Comparison of ENCODE assay signal across 23 cellular contexts in genomic region chr2:11410101-11410500, GRCh38. TPM values are rescaled to one million over a fixed set of nuclear protein-coding genes. Genes with fewer than 3 reads are reported as not detected.
DNase-seq lines count a peak whose midpoint lies in the region; ATAC-seq, FAIRE-seq and TF ChIP-seq lines count a peak whose summit lies in the region.
"Had no signal": no experiment of that assay in that cellular context is flagged by ENCODE, and none has a peak within 500 bp of the region (broad histone marks: within the 10 kb centered on the region; RNA-seq: fewer than 3 reads in every experiment).

No MANE protein-coding gene starts in this region.

- no peak for DNase-seq in HepG2 (ENCODE audit: low spot score)
- DNase-seq in IMR-90: no peak
- peak; percentile 36 for DNase-seq in endothelial cell of umbilical vein (ENCODE audit: low read depth, low spot score)
- DNase-seq in left kidney (ENCODE audit: low read depth, low spot score): peak; percentile 45
- DNase-seq in HuH-7 (ENCODE audit: low spot score): no peak
- DNase-seq in SW 1271 (lab: John Stamatoyannopoulos, UW): no peak
- DNase-seq: Caco-2; Calu3; CD4-positive, alpha-beta T cell; CD8-positive, alpha-beta T cell; DMS79 treated with DMSO at 0.1 percent for 48 hours; EL; GDM1 had no signal

- H3K36me3 ChIP-seq in liver (ENCODE audit: control insufficient read depth in 4 of 4, insufficient read depth in 3 of 4, low read depth in 1 of 4, low read length in 3 of 4): no peaks in the 10 kb centered on the region
- no peaks in the 10 kb centered on the region for H3K36me3 ChIP-seq in HepG2 (replicated peaks in 1 of 2; ENCODE audit: control insufficient read depth in 1 of 2, insufficient read depth in 2 of 2, low read length in 2 of 2)
- no peaks in the 10 kb centered on the region for H3K36me3 ChIP-seq in IMR-90 (ENCODE audit: control insufficient read depth, insufficient read depth, low read length)
- H3K36me3 ChIP-seq in endothelial cell of umbilical vein (ENCODE audit: control insufficient read depth in 2 of 2, extremely low read depth in 1 of 2, insufficient read depth in 2 of 2, low read length in 2 of 2): no peaks in the 10 kb centered on the region
- H3K36me3 ChIP-seq: BLaER1 treated with 17β-estradiol and CSF1 and Interleukin-3, amounts not matched to agents 10 nM and 100 nM had no signal

- H3K9me1 ChIP-seq in IMR-90 (ENCODE audit: insufficient read depth, low read length): peaks cover 13% of the 10 kb centered on the region
- H3K9me1 ChIP-seq in endothelial cell of umbilical vein (replicated peaks; ENCODE audit: control insufficient read depth, extremely low read depth, insufficient read depth, low read length): no peaks in the 10 kb centered on the region

- no peak overlapping the region for H3K14ac ChIP-seq in IMR-90 (replicated peaks; ENCODE audit: low read depth, low read length)

- H3K4me1 ChIP-seq in liver (ENCODE audit: control insufficient read depth in 4 of 4, insufficient read depth in 4 of 4, low read length in 3 of 4): peaks cover 0 to 12% (median 0%) of the 10 kb centered on the region in 4 donors
- peaks cover 51% of the 10 kb centered on the region for H3K4me1 ChIP-seq in HepG2 (ENCODE audit: insufficient read depth, low read length)
- H3K4me1 ChIP-seq in IMR-90 (ENCODE audit: control insufficient read depth, insufficient read depth, low read length): peaks cover 11% of the 10 kb centered on the region
- no peaks in the 10 kb centered on the region for H3K4me1 ChIP-seq in endothelial cell of umbilical vein (ENCODE audit: control insufficient read depth, extremely low read depth, insufficient read depth, low read length)

- dilution Hi-C loops in IMR-90 (cut with HindIII; ENCODE audit: low sequenced_read_pairs, unreplicated experiment): no loop called here
- dilution Hi-C loops in endothelial cell of umbilical vein (cut with MboI; ENCODE audit: extremely low pct_ligation_motif_present, low sequenced_read_pairs): no loop called here

- no peak overlapping the region for H2BK120ac ChIP-seq in IMR-90 (ENCODE audit: low read depth, low read length)

- H3K4ac ChIP-seq in IMR-90 (ENCODE audit: low read depth, low read length): no peak overlapping the region

- no peak for TF ChIP-seq CTCF in liver (IDR thresholded peaks at IDR 0.05; ENCODE audit: low read depth, low read length, missing input control)
- TF ChIP-seq CTCF in HepG2 (CRISPR knock-in tag; IDR thresholded peaks at IDR 0.05): no peak
- TF ChIP-seq CTCF in IMR-90 (conservative IDR thresholded peaks at IDR 0.05; ENCODE audit: low read depth, low read length): no peak
- no peak for TF ChIP-seq CTCF in endothelial cell of umbilical vein (IDR thresholded peaks at IDR 0.05; ENCODE audit: extremely low read depth in 1 of 2, insufficient read depth in 1 of 2, low read depth in 1 of 2, low read length in 2 of 2)

- WGBS in liver: 88% methylated on average over 5 of the region's 5 CpGs
- 92% methylated on average over 5 of the region's 5 CpGs for WGBS in HepG2 (ENCODE audit: low lambda C conversion rate)
- no CpG with 5 or more reads among the region's 5 CpGs for WGBS in IMR-90 (ENCODE audit: extremely low coverage in 2 of 2, insufficient read length in 1 of 2), 2 experiments

- intact Hi-C loops in HepG2 (cut with micrococcal nuclease; ENCODE audit: unreplicated experiment): loop anchor here (5.0 kb wide), 2 partner anchors 33 to 168 kb away; no protein-coding TSS in a partner anchor
- intact Hi-C loops in IMR-90 (cut with micrococcal nuclease): no loop called here
- intact Hi-C loops in endothelial cell of umbilical vein (cut with micrococcal nuclease): no loop called here

- H3K9me3 ChIP-seq in liver (ENCODE audit: control insufficient read depth in 4 of 4, low read length in 3 of 4) (no peaks in the 10 kb centered on the region), HepG2 (ENCODE audit: low read length) (no peaks in the 10 kb centered on the region), IMR-90 (ENCODE audit: control insufficient read depth, insufficient read depth, low read length) (no peaks in the 10 kb centered on the region), endothelial cell of umbilical vein (replicated peaks; ENCODE audit: control insufficient read depth, insufficient read depth, low read length) (no peaks in the 10 kb centered on the region)
- H3K9me3 ChIP-seq: A549; BLaER1 treated with 17β-estradiol and CSF1 and Interleukin-3, amounts not matched to agents 10 nM and 100 nM; Caco-2 had no signal

- H4K20me1 ChIP-seq in HepG2 (ENCODE audit: insufficient read depth, low read length) (no peaks in the 10 kb centered on the region), IMR-90 (ENCODE audit: insufficient read depth, low read length) (no peaks in the 10 kb centered on the region), endothelial cell of umbilical vein (replicated peaks; ENCODE audit: control insufficient read depth, extremely low read depth, insufficient read depth, low read length) (no peaks in the 10 kb centered on the region)
- H4K20me1 ChIP-seq: BLaER1 treated with 17β-estradiol and CSF1 and Interleukin-3, amounts not matched to agents 10 nM and 100 nM had no signal

- H3K9ac ChIP-seq in liver (ENCODE audit: low read depth in 1 of 2, low read length in 2 of 2): no peak overlapping the region
- H3K9ac ChIP-seq in HepG2 (ENCODE audit: insufficient read depth, low read depth, low read length): no peak overlapping the region
- no peak overlapping the region for H3K9ac ChIP-seq in IMR-90 (ENCODE audit: low read depth, low read length)
- H3K9ac ChIP-seq in endothelial cell of umbilical vein (replicated peaks; ENCODE audit: extremely low read depth, insufficient read depth, low read length): no peak overlapping the region
- H3K9ac ChIP-seq: BLaER1 treated with 17β-estradiol and CSF1 and Interleukin-3, amounts not matched to agents 10 nM and 100 nM had no signal

- H3K4me2 ChIP-seq in HepG2 (ENCODE audit: low read depth, low read length) (no peak overlapping the region), IMR-90 (ENCODE audit: low read depth, low read length) (no peak overlapping the region), endothelial cell of umbilical vein (ENCODE audit: insufficient read depth, low read length) (no peak overlapping the region)

- POLR2A ChIA-PET in HepG2 (lab: Yijun Ruan, JAX) (no interaction called here), IMR-90 (lab: Charles Lee; ENCODE audit: unreplicated experiment) (no interaction called here), endothelial cell of umbilical vein (lab: Charles Lee) (no interaction called here)

- H2AFZ ChIP-seq in HepG2 (ENCODE audit: low read length) (no peak overlapping the region), IMR-90 (replicated peaks; ENCODE audit: low read length, poor library complexity) (no peak overlapping the region), endothelial cell of umbilical vein (ENCODE audit: low read depth, low read length) (no peak overlapping the region)

- peaks cover 0 to 13% of the 10 kb centered on the region in 2 experiments; a peak in 2 of 4 replicates for H3K79me1 ChIP-seq in IMR-90 (ENCODE audit: low read depth in 1 of 2, low read length in 2 of 2)

- no peak overlapping the region for H3K56ac ChIP-seq in IMR-90 (ENCODE audit: extremely low read depth, insufficient read depth, low read length)

- TF ChIP-seq EP300 in HepG2 (IDR thresholded peaks at IDR 0.05; ENCODE audit: low read depth in 2 of 2, low read length in 2 of 2) (no peak), HepG2 (CRISPR knock-in tag; IDR thresholded peaks at IDR 0.05; ENCODE audit: borderline replicate concordance) (no peak)

- H3K79me2 ChIP-seq in HepG2 (ENCODE audit: insufficient read depth, low read length): no peaks in the 10 kb centered on the region
- H3K79me2 ChIP-seq in endothelial cell of umbilical vein (ENCODE audit: control insufficient read depth, insufficient read depth, low read length): no peaks in the 10 kb centered on the region

- H2BK5ac ChIP-seq in IMR-90 (ENCODE audit: low read depth, low read length, poor library complexity, severe bottlenecking): no peak overlapping the region

- CTCF ChIA-PET in HepG2 (lab: Yijun Ruan, JAX; ENCODE audit: low intra/inter-chr PET ratio, low total read pairs) (no interaction called here), IMR-90 (lab: Yijun Ruan, JAX) (no interaction called here), endothelial cell of umbilical vein (lab: Charles Lee) (interaction anchor here (4.1 to 13.6 kb wide), 5 partner anchors 37 to 279 kb away, joined by 30 to 364 read pairs (median 67); partner anchors contain the start of gene ROCK2)

- H4K5ac ChIP-seq in IMR-90 (ENCODE audit: low read depth, low read length): no peak overlapping the region

- H3K27ac ChIP-seq in liver (ENCODE audit: low read depth in 1 of 2, low read length in 2 of 2) (no peak overlapping the region), HepG2 (ENCODE audit: extremely low read length, insufficient read depth, low read length) (no peak overlapping the region), IMR-90 (ENCODE audit: insufficient read depth, low read length) (no peak overlapping the region), endothelial cell of umbilical vein (ENCODE audit: insufficient read depth, low read depth, low read length) (no peak overlapping the region)
- H3K27ac ChIP-seq: 22Rv1; BLaER1 treated with 17β-estradiol and CSF1 and Interleukin-3, amounts not matched to agents 10 nM and 100 nM; C4-2B had no signal

- TF ChIP-seq POLR2A in HepG2 (IDR thresholded peaks at IDR 0.05; ENCODE audit: insufficient read depth in 1 of 2, low read depth in 2 of 2, low read length in 2 of 2) (no peak), IMR-90 (IDR thresholded peaks at IDR 0.05; ENCODE audit: low read depth, low read length) (no peak), endothelial cell of umbilical vein (IDR thresholded peaks at IDR 0.05; ENCODE audit: low read depth, low read length) (no peak)

- no peak overlapping the region for H3K4me3 ChIP-seq in liver (ENCODE audit: low read depth in 1 of 3, low read length in 3 of 3)
- no peak overlapping the region for H3K4me3 ChIP-seq in HepG2 (replicated peaks in 1 of 3; ENCODE audit: insufficient read depth in 1 of 3, low read depth in 2 of 3, low read length in 3 of 3)
- H3K4me3 ChIP-seq in IMR-90 (ENCODE audit: insufficient read depth, low read depth, low read length): no peak overlapping the region
- no peak overlapping the region for H3K4me3 ChIP-seq in endothelial cell of umbilical vein (replicated peaks in 1 of 3; ENCODE audit: insufficient read depth in 1 of 3, low read depth in 1 of 3, low read length in 3 of 3)
- H3K4me3 ChIP-seq: A549; BLaER1 treated with 17β-estradiol and CSF1 and Interleukin-3, amounts not matched to agents 10 nM and 100 nM; GM12878 had no signal

- H3K27me3 ChIP-seq in liver (ENCODE audit: control insufficient read depth in 4 of 4, insufficient read depth in 4 of 4, low read length in 3 of 4) (no peaks in the 10 kb centered on the region), HepG2 (ENCODE audit: control insufficient read depth in 1 of 2, insufficient read depth in 2 of 2, low read length in 2 of 2) (no peaks in the 10 kb centered on the region), IMR-90 (ENCODE audit: control insufficient read depth, insufficient read depth, low read length) (no peaks in the 10 kb centered on the region), endothelial cell of umbilical vein (ENCODE audit: control insufficient read depth in 2 of 2, insufficient read depth in 2 of 2, low read length in 2 of 2) (no peaks in the 10 kb centered on the region)
- H3K27me3 ChIP-seq: BLaER1 treated with 17β-estradiol and CSF1 and Interleukin-3, amounts not matched to agents 10 nM and 100 nM had no signal

- no peak overlapping the region for H2AK9ac ChIP-seq in IMR-90 (replicated peaks; ENCODE audit: low read depth, low read length, poor library complexity)

- no peak overlapping the region for H2BK20ac ChIP-seq in IMR-90 (ENCODE audit: low read depth, low read length)

- H4K8ac ChIP-seq in IMR-90 (ENCODE audit: low read depth in 2 of 2, low read length in 2 of 2): no peak overlapping the region

- H2AK5ac ChIP-seq in IMR-90 (ENCODE audit: low read depth, low read length): peak overlapping the region; percentile 23; the same call in 1 of the 2 replicates

- TF ChIP-seq RAD21 in liver (IDR thresholded peaks at IDR 0.05) (no peak), HepG2 (CRISPR knock-in tag; IDR thresholded peaks at IDR 0.05) (no peak), IMR-90 (IDR thresholded peaks at IDR 0.05; ENCODE audit: low read length) (no peak)

- H2BK15ac ChIP-seq in IMR-90 (ENCODE audit: low read depth, low read length): no peak overlapping the region

- FAIRE-seq in HepG2 (lab: Jason Lieb, UNC) (no peak), endothelial cell of umbilical vein (lab: Jason Lieb, UNC) (no peak)
- FAIRE-seq: A549, D721Med, GM12878, GM12892, GM18507 had no signal

- no peak overlapping the region for H4K91ac ChIP-seq in IMR-90 (ENCODE audit: insufficient read depth, low read depth, low read length)

- ATAC-seq in HepG2: no peak
- no peak for ATAC-seq in IMR-90 (ENCODE audit: low read depth)
- no peak for ATAC-seq in HG02885 (IDR thresholded peaks at IDR 0.05; ENCODE audit: poor library complexity, unreplicated experiment)
- ATAC-seq: A549; CD8-positive, alpha-beta T cell; GM12878 had no signal

- no peak overlapping the region for H3K18ac ChIP-seq in IMR-90 (ENCODE audit: low read depth, low read length)

- in situ Hi-C loops in HepG2 (cut with HindIII; ENCODE audit: extremely low pct_ligation_motif_present, low pct_unique_long_range_greater_than_20kb): loop anchor here (5.0 kb wide), 1 partner anchor 68 kb away; the partner anchor contains the start of gene ROCK2
- in situ Hi-C loops in IMR-90 (cut with MboI; ENCODE audit: low sequenced_read_pairs): no loop called here

- H3K23ac ChIP-seq in IMR-90 (ENCODE audit: low read depth, low read length): no peak overlapping the region

- no TSS peak for BruUV-seq in HepG2 (replicated peaks; lab: Mats Ljungman, UMichigan)
- BruUV-seq in IMR-90 (replicated peaks; lab: Mats Ljungman, UMichigan): no TSS peak
- no TSS peak for BruUV-seq in endothelial cell of umbilical vein (replicated peaks; lab: Mats Ljungman, UMichigan)

RNA-seq across cellular contexts. Expression of gene E2F6, which starts 55.9 kb away (rescaled TPM):
- total RNA-seq in liver (1 to 10 TPM; 4.2 to 7.7 TPM), HepG2 (2016; rRNA removed; fragmentation: Illumina TruSeq; extraction: Trizol) (36.0 and 40.1 TPM in 2 replicates), IMR-90 (2012; rRNA removed) (10.9 and 11.7 TPM in 2 replicates), endothelial cell of umbilical vein (14.6 and 15.7 TPM in 2 replicates)
- polyA plus RNA-seq in liver (1 to 10 TPM; 3.5 to 5.4 TPM), HepG2 (2011; rRNA removed) (22.6 and 27.3 TPM in 2 replicates), IMR-90 (2012; rRNA removed) (7.2 and 8.2 TPM in 2 replicates), endothelial cell of umbilical vein (7.1 and 7.9 TPM in 2 replicates)
- 13.0 and 13.9 TPM in 2 replicates for total RNA-seq in HepG2 (2016; cell fraction: cytosol; rRNA removed; fragmentation: Illumina TruSeq; extraction: Trizol; ENCODE audit: low read depth)
- total RNA-seq in HepG2 (2016; cell fraction: insoluble cytoplasmic fraction; rRNA removed; fragmentation: Illumina TruSeq; extraction: Trizol): 36.8 and 38.9 TPM in 2 replicates
- 37.8 and 40.8 TPM in 2 replicates for total RNA-seq in HepG2 (2016; cell fraction: membrane; rRNA removed; fragmentation: Illumina TruSeq; extraction: Trizol)
- 35.5 and 39.9 TPM in 2 replicates for total RNA-seq in HepG2 (2016; cell fraction: nucleus; rRNA removed; fragmentation: Illumina TruSeq; extraction: Trizol)
- polyA plus RNA-seq in HepG2 (2011; cell fraction: cytosol; rRNA removed): 9.9 and 16.5 TPM in 2 replicates
- polyA plus RNA-seq in HepG2 (2011; cell fraction: nucleus; rRNA removed): 15.6 and 16.3 TPM in 2 replicates
- polyA plus RNA-seq in HepG2 (2012): 28.6 and 31.7 TPM in 2 replicates
- 10.7 and 15.9 TPM in 2 replicates for polyA plus RNA-seq in HepG2 (2016; cell fraction: cytosol; fragmentation: Illumina TruSeq; extraction: Trizol; ENCODE audit: low read depth)
- polyA plus RNA-seq in HepG2 (2016; cell fraction: insoluble cytoplasmic fraction; fragmentation: Illumina TruSeq; extraction: Trizol; ENCODE audit: low read depth): 49.4 and 50.1 TPM in 2 replicates
- 27.3 and 31.7 TPM in 2 replicates for polyA plus RNA-seq in HepG2 (2016; cell fraction: membrane; fragmentation: Illumina TruSeq; extraction: Trizol; ENCODE audit: low read depth)
- 72.4 and 76.7 TPM in 2 replicates for polyA plus RNA-seq in HepG2 (2016; cell fraction: nucleus; fragmentation: Illumina TruSeq; extraction: Trizol; ENCODE audit: insufficient read depth, low read depth)
- 8.6 and 12.9 TPM in 2 replicates for polyA minus RNA-seq in HepG2 (2011; rRNA and poly(A)+ RNA removed; ENCODE audit: low replicate concordance)
- 10.9 and 11.8 TPM in 2 replicates for polyA minus RNA-seq in HepG2 (2011; cell fraction: cytosol; rRNA and poly(A)+ RNA removed)
- 32.4 and 33.1 TPM in 2 replicates for polyA minus RNA-seq in HepG2 (2011; cell fraction: nucleus; rRNA and poly(A)+ RNA removed)
- 5.7 and 10.5 TPM in 2 replicates for polyA plus RNA-seq in IMR-90 (2012; cell fraction: cytosol; rRNA removed)
- 10.2 and 21.8 TPM in 2 replicates for polyA plus RNA-seq in IMR-90 (2012; cell fraction: nucleus; rRNA removed; ENCODE audit: low replicate concordance)
- polyA plus RNA-seq in endothelial cell of umbilical vein (2011; cell fraction: cytosol; rRNA removed): 8.0 and 8.9 TPM in 2 replicates
- 14.1 and 16.6 TPM in 2 replicates for polyA plus RNA-seq in endothelial cell of umbilical vein (2011; cell fraction: nucleus; rRNA removed)
- 12.7 and 13.3 TPM in 2 replicates for polyA plus RNA-seq in endothelial cell of umbilical vein (2012)
- polyA minus RNA-seq in endothelial cell of umbilical vein: 8.5 and 9.0 TPM in 2 replicates
- polyA minus RNA-seq in endothelial cell of umbilical vein (2011; cell fraction: cytosol; rRNA and poly(A)+ RNA removed): 9.2 TPM
- polyA minus RNA-seq in endothelial cell of umbilical vein (2011; cell fraction: nucleus; rRNA and poly(A)+ RNA removed): 9.9 and 11.1 TPM in 2 replicates

Comparison
In these comparisons a context has a peak if more than half of its experiments do, and no peak if none do; other contexts are left out.
1. DNase-seq: peak in endothelial cell of umbilical vein (single experiment) and left kidney (single experiment); none in HepG2 (single experiment), IMR-90 (single experiment), HuH-7 (single experiment) and SW 1271 (0 of 2).